21 cellular contexts compared by ENCODE assay signal in genomic region chr11:44941286-44942021, GRCh38. TPM values are rescaled to one million over a fixed set of nuclear protein-coding genes. Genes with fewer than 3 reads are reported as not detected.
DNase-seq lines count a peak whose midpoint lies in the region; ATAC-seq and TF ChIP-seq lines count a peak whose summit lies in the region.
"Had no signal": no experiment of that assay in that cellular context is flagged by ENCODE, and none has a peak within 500 bp of the region (broad histone marks: within the 10 kb centered on the region; RNA-seq: fewer than 3 reads in every experiment).

No MANE protein-coding gene starts in this region.

- no peak overlapping the region for H3K4me2 ChIP-seq in mammary epithelial cell (ENCODE audit: insufficient read depth, low read depth, low read length)

- H3K36me3 Mint-ChIP-seq in effector memory CD8-positive, alpha-beta T cell (ENCODE audit: insufficient read depth): peaks cover 8% of the 10 kb centered on the region
- H3K36me3 Mint-ChIP-seq: activated naive CD8-positive, alpha-beta T cell treated with anti-CD3 and anti-CD28 coated beads, Interleukin-2, amount 10 ng/mL, durations not matched to agents 7 days and 5 days had no signal

- H3K4me3 ChIP-seq in breast epithelium: peak overlapping the region in 1 of 3 donors; percentile 5
- H3K4me3 ChIP-seq in mammary epithelial cell (replicated peaks in 1 of 3; ENCODE audit: insufficient read depth in 1 of 3, low read depth in 2 of 3, low read length in 3 of 3): no peak overlapping the region
- no peak overlapping the region for H3K4me3 ChIP-seq in spleen
- no peak overlapping the region for H3K4me3 ChIP-seq in testis
- H3K4me3 ChIP-seq in colonic mucosa: no peak overlapping the region
- H3K4me3 ChIP-seq: esophagus muscularis mucosa, right lobe of liver, SJSA1, transverse colon had no signal

- TF ChIP-seq CTCF in breast epithelium (IDR thresholded peaks at IDR 0.05) (no peak), mammary epithelial cell (conservative IDR thresholded peaks at IDR 0.05 in 1 of 2, IDR thresholded peaks at IDR 0.05 in 1 of 2; ENCODE audit: extremely low read depth in 1 of 2, insufficient read depth in 1 of 2, low read depth in 1 of 2, low read length in 2 of 2) (no peak), spleen (IDR thresholded peaks at IDR 0.05 in 8 of 11, conservative IDR thresholded peaks at IDR 0.05 in 3 of 11) (no peak), testis (IDR thresholded peaks at IDR 0.05) (no peak), colonic mucosa (IDR thresholded peaks at IDR 0.05) (no peak)

- H3K27me3 Mint-ChIP-seq in effector memory CD8-positive, alpha-beta T cell: no peaks in the 10 kb centered on the region
- H3K27me3 Mint-ChIP-seq: activated naive CD8-positive, alpha-beta T cell treated with anti-CD3 and anti-CD28 coated beads, Interleukin-2, amount 10 ng/mL, durations not matched to agents 7 days and 5 days had no signal

- H3K4me1 ChIP-seq in breast epithelium (peaks cover 0 to 8% of the 10 kb centered on the region in 2 donors), mammary epithelial cell (ENCODE audit: insufficient read depth, low read length) (no peaks in the 10 kb centered on the region), spleen (peaks cover 45 to 100% (median 91%) of the 10 kb centered on the region in 6 donors), testis (peaks cover 3% of the 10 kb centered on the region), colonic mucosa (peaks cover 18% of the 10 kb centered on the region)
- H3K4me1 ChIP-seq: right lobe of liver, SJSA1 had no signal

- intact Hi-C loops in breast epithelium (cut with DNase I; ENCODE audit: low total_unique reads): loop anchor here (5.0 kb wide), 1 partner anchor 156 kb away; no protein-coding TSS in a partner anchor
- intact Hi-C loops in mammary epithelial cell (cut with micrococcal nuclease): no loop called here
- intact Hi-C loops in spleen (cut with DNase I; ENCODE audit: low total_unique reads): no loop called here
- intact Hi-C loops in testis (cut with DNase I; ENCODE audit: low total_unique reads): no loop called here
- intact Hi-C loops in colonic mucosa (cut with DNase I): no loop called here

- no peak overlapping the region for H3K4me3 Mint-ChIP-seq in effector memory CD8-positive, alpha-beta T cell
- H3K4me3 Mint-ChIP-seq: activated CD8-positive, alpha-beta T cell treated with anti-CD3 and anti-CD28 coated beads, Interleukin-2, amount 10 ng/mL, durations not matched to agents 7 days and 5 days; activated naive CD8-positive, alpha-beta T cell treated with anti-CD3 and anti-CD28 coated beads, Interleukin-2, amount 10 ng/mL, durations not matched to agents 7 days and 5 days; activated T-cell treated with anti-CD3 and anti-CD28 coated beads, Interleukin-2, amount 50 U/mL, for 72 hours had no signal

- H3K36me3 ChIP-seq in breast epithelium (no peaks in the 10 kb centered on the region), mammary epithelial cell (ENCODE audit: insufficient read depth, low read length) (no peaks in the 10 kb centered on the region), spleen (peaks cover 0 to 55% (median 11%) of the 10 kb centered on the region in 6 donors), testis (ENCODE audit: low read depth, missing control alignments) (no peaks in the 10 kb centered on the region), colonic mucosa (no peaks in the 10 kb centered on the region)
- H3K36me3 ChIP-seq: right lobe of liver, transverse colon had no signal

- in situ Hi-C loops in mammary epithelial cell (cut with MboI; ENCODE audit: low sequenced_read_pairs in 2 of 2): loop anchor here in 1 of 2 donors (25.0 kb wide), 1 partner anchor 346 kb away; the partner anchor contains the start of gene SYT13

- peak overlapping the region; percentile 74 to 90 for H3K27ac Mint-ChIP-seq in effector memory CD8-positive, alpha-beta T cell
- H3K27ac Mint-ChIP-seq: activated naive CD8-positive, alpha-beta T cell treated with anti-CD3 and anti-CD28 coated beads, Interleukin-2, amount 10 ng/mL, durations not matched to agents 7 days and 5 days; activated T-cell treated with anti-CD3 and anti-CD28 coated beads, Interleukin-2, amount 50 U/mL, for 72 hours had no signal

- H4K20me1 ChIP-seq in mammary epithelial cell (ENCODE audit: insufficient read depth, low read length): no peaks in the 10 kb centered on the region

- BruUV-seq in mammary epithelial cell (replicated peaks; lab: Mats Ljungman, UMichigan): no TSS peak

- H3K4me1 Mint-ChIP-seq in effector memory CD8-positive, alpha-beta T cell (ENCODE audit: low read depth in 2 of 2): peaks cover 46 to 48% of the 10 kb centered on the region in 2 donors

- no peak for TF ChIP-seq POLR2A in breast epithelium (IDR thresholded peaks at IDR 0.05)
- TF ChIP-seq POLR2A in spleen (IDR thresholded peaks at IDR 0.05): no peak
- TF ChIP-seq POLR2A in testis (IDR thresholded peaks at IDR 0.05): no peak

- ATAC-seq in effector memory CD8-positive, alpha-beta T cell (replicated peaks): no peak
- ATAC-seq: activated CD8-positive, alpha-beta T cell treated with anti-CD3 and anti-CD28 coated beads, Interleukin-2, amount 10 ng/mL, durations not matched to agents 7 days and 5 days; activated T-cell treated with anti-CD3 and anti-CD28 coated beads, Interleukin-2, amount 50 U/mL, for 72 hours; right lobe of liver had no signal

- no peak overlapping the region for H2AFZ ChIP-seq in mammary epithelial cell (ENCODE audit: low read depth, low read length)

- no peaks in the 10 kb centered on the region for H3K9me3 Mint-ChIP-seq in effector memory CD8-positive, alpha-beta T cell
- H3K9me3 Mint-ChIP-seq: activated naive CD8-positive, alpha-beta T cell treated with anti-CD3 and anti-CD28 coated beads, Interleukin-2, amount 10 ng/mL, durations not matched to agents 7 days and 5 days; activated T-cell treated with anti-CD3 and anti-CD28 coated beads, Interleukin-2, amount 50 U/mL, for 72 hours had no signal

- dilution Hi-C loops in mammary epithelial cell (cut with HindIII; ENCODE audit: low sequenced_read_pairs): no loop called here

- no peak for DNase-seq in breast epithelium (ENCODE audit: low spot score in 2 of 2)
- no peak for DNase-seq in mammary epithelial cell
- peak; percentile 58 for DNase-seq in NCI-H69 (lab: John Stamatoyannopoulos, UW)
- DNase-seq in effector memory CD8-positive, alpha-beta T cell: no peak
- DNase-seq in spleen: no peak
- DNase-seq in testis: no peak
- DNase-seq in colonic mucosa: no peak
- no peak for DNase-seq in DMS53 (lab: John Stamatoyannopoulos, UW)
- DNase-seq: activated CD4-positive, CD25-positive, alpha-beta regulatory T cell; activated CD8-positive, alpha-beta T cell treated with anti-CD3 and anti-CD28 coated beads, Interleukin-2, amount 10 ng/mL, durations not matched to agents 7 days and 5 days; activated naive CD8-positive, alpha-beta T cell treated with anti-CD3 and anti-CD28 coated beads, Interleukin-2, amount 10 ng/mL, durations not matched to agents 7 days and 5 days; activated T-cell treated with anti-CD3 and anti-CD28 coated beads, Interleukin-2, amount 50 U/mL, for 72 hours; caudate nucleus; EL; NCI-H1048; NCI-H524 treated with DMSO at 0.1 percent for 48 hours; OCI-M1; right lobe of liver; transverse colon had no signal

- H3K27me3 ChIP-seq in breast epithelium: no peaks in the 10 kb centered on the region
- H3K27me3 ChIP-seq in mammary epithelial cell (ENCODE audit: insufficient read depth, low read length): no peaks in the 10 kb centered on the region
- no peaks in the 10 kb centered on the region for H3K27me3 ChIP-seq in spleen (replicated peaks in 1 of 7)
- no peaks in the 10 kb centered on the region for H3K27me3 ChIP-seq in testis
- no peaks in the 10 kb centered on the region for H3K27me3 ChIP-seq in colonic mucosa
- H3K27me3 ChIP-seq: esophagus muscularis mucosa, right lobe of liver, SJSA1, transverse colon had no signal

- H3K9me3 ChIP-seq in breast epithelium (no peaks in the 10 kb centered on the region), mammary epithelial cell (replicated peaks; ENCODE audit: insufficient read depth, low read length) (no peaks in the 10 kb centered on the region), spleen (no peaks in the 10 kb centered on the region), testis (no peaks in the 10 kb centered on the region), colonic mucosa (no peaks in the 10 kb centered on the region)
- H3K9me3 ChIP-seq: esophagus muscularis mucosa, right lobe of liver, SJSA1, transverse colon had no signal

- H3K79me2 ChIP-seq in mammary epithelial cell (ENCODE audit: insufficient read depth, low read length): no peaks in the 10 kb centered on the region

- peak overlapping the region; percentile 43 to 90 for H3K27ac ChIP-seq in breast epithelium
- H3K27ac ChIP-seq in mammary epithelial cell (ENCODE audit: insufficient read depth, low read depth, low read length): no peak overlapping the region
- H3K27ac ChIP-seq in spleen: peak overlapping the region in 6 of 8 donors; percentile 67 to 94 (median 76)
- no peak overlapping the region for H3K27ac ChIP-seq in testis
- no peak overlapping the region for H3K27ac ChIP-seq in colonic mucosa
- H3K27ac ChIP-seq: right lobe of liver, SJSA1 had no signal

- CTCF ChIA-PET in mammary epithelial cell (lab: Charles Lee; ENCODE audit: low non-redundant PET): interaction anchor here (0.6 kb wide), 2 partner anchors 161 to 164 kb away, joined by 3 to 4 read pairs; no protein-coding TSS in a partner anchor

- whole genome bisulfite sequencing in mammary epithelial cell (ENCODE audit: low coverage, missing lambda C conversion rate): 78% methylated on average over 7 of the region's 12 CpGs
- 63 to 78% (median 74%) methylated on average over 12 of the region's 12 CpGs for WGBS in spleen, 5 donors
- 75 to 78% methylated on average over 11 to 12 of the region's 12 CpGs for WGBS in testis, 2 donors

- no peak overlapping the region for H3K9ac ChIP-seq in mammary epithelial cell (ENCODE audit: insufficient read depth, low read length)
- no peak overlapping the region for H3K9ac ChIP-seq in colonic mucosa (ENCODE audit: low read depth in 2 of 2, low read length in 2 of 2)

RNA-seq across cellular contexts. Expression of gene TP53I11, which starts 9.2 kb away (rescaled TPM):
- total RNA-seq in breast epithelium (10 to 100 TPM; 30.7 to 91.1 (median 75.7) TPM), mammary epithelial cell (10 to 100 TPM; 23.2 to 23.5 TPM), spleen (100 to 1,000 TPM in 5 of 7 donors, 10 to 100 TPM in 2; 80.1 to 169 (median 110) TPM), testis (10 to 100 TPM; 19.9 to 28.7 TPM), colonic mucosa (100 to 1,000 TPM; 103 to 158 TPM)
- polyA plus RNA-seq in mammary epithelial cell (7.3 TPM), spleen (10 to 100 TPM; 10.2 to 48.0 (median 11.6) TPM), testis (ENCODE audit: insufficient read depth, low read depth, low replicate concordance) (29.7 TPM)
- polyA minus RNA-seq in mammary epithelial cell: 29.3 TPM

Comparison
In these comparisons a context has a peak if more than half of its experiments do, and no peak if none do; other contexts are left out.
1. H3K27ac ChIP-seq: peak in breast epithelium (2 of 2) and spleen (6 of 8); none in mammary epithelial cell (single experiment), testis (0 of 2) and colonic mucosa (single experiment).